8 cellular contexts compared by ENCODE assay signal in genomic region chr1:174023438-174023837, GRCh38. TPM values are rescaled to one million over a fixed set of nuclear protein-coding genes. Genes with fewer than 3 reads are reported as not detected.
DNase-seq lines count a peak whose midpoint lies in the region; ATAC-seq and TF ChIP-seq lines count a peak whose summit lies in the region.

No MANE protein-coding gene starts in this region.

- no peak overlapping the region for H3K27ac Mint-ChIP-seq in activated CD4-positive, alpha-beta memory T cell treated with anti-CD3 and anti-CD28 coated beads, Interleukin-2, amount 10 ng/mL, durations not matched to agents 7 days and 5 days

- no peaks in the 10 kb centered on the region for H3K27me3 ChIP-seq in heart right ventricle

- no peaks in the 10 kb centered on the region for H3K9me3 ChIP-seq in heart right ventricle

- WGBS in heart right ventricle, 2 donors = 30 to 46% methylated on average over 3 of the region's 3 CpGs

- peaks cover 0 to 4% (median 0%) of the 10 kb centered on the region in 9 donors for H3K36me3 ChIP-seq in heart right ventricle

- peak in 5 of 8 donors; percentile 11 to 41 (median 38) for ATAC-seq in heart right ventricle
- ATAC-seq in sciatic nerve = peak; percentile 25
- ATAC-seq in HG03378 (IDR thresholded peaks at IDR 0.05; ENCODE audit: unreplicated experiment) = no peak
- no peak for ATAC-seq in GM21529 (IDR thresholded peaks at IDR 0.05; ENCODE audit: unreplicated experiment)

- peaks cover 23% of the 10 kb centered on the region for H3K36me3 Mint-ChIP-seq in activated CD4-positive, alpha-beta memory T cell treated with anti-CD3 and anti-CD28 coated beads, Interleukin-2, amount 10 ng/mL, durations not matched to agents 7 days and 5 days (ENCODE audit: low read depth)

- CTCF ChIA-PET in activated CD4-positive, alpha-beta memory T cell treated with anti-CD3 and anti-CD28 coated beads, Interleukin-2, amount 10 ng/mL, durations not matched to agents 7 days and 5 days (lab: Charles Lee) = interaction anchor here (1.1 to 1.4 kb wide), 2 partner anchors 203 to 594 kb away, joined by 4 read pairs; no protein-coding TSS in a partner anchor

- intact Hi-C loops in heart right ventricle (cut with DNase I) (loop anchor here in 6 of 10 donors (2.0 to 10.0 kb wide), 7 partner anchors 131 to 974 kb away; partner anchors contain the start of genes RABGAP1L (in 5 of the 6), ZBTB37 (in 3 of the 6), GAS5 (in 2 of the 6) and CACYBP (in 1 of the 6)), sciatic nerve (cut with DNase I) (no loop called here)

- no peak for TF ChIP-seq CTCF in heart right ventricle (IDR thresholded peaks at IDR 0.05)

- POLR2A ChIA-PET in activated CD4-positive, alpha-beta memory T cell treated with anti-CD3 and anti-CD28 coated beads, Interleukin-2, amount 10 ng/mL, durations not matched to agents 7 days and 5 days (lab: Charles Lee) = interaction anchor here (1.0 to 3.2 kb wide), 8 partner anchors 130 to 547 kb away, joined by 3 to 29 read pairs (median 11); partner anchors contain the start of genes CENPL, DARS2, GAS5 and KLHL20

- H3K27ac ChIP-seq in heart right ventricle = peak overlapping the region in 9 of 10 donors; percentile 82 to 99 (median 95)

- H3K4me3 ChIP-seq in heart right ventricle = no peak overlapping the region

- DNase-seq in D341Med (ENCODE audit: low spot score) (peak; percentile 72), M059J (ENCODE audit: low read depth) (peak; percentile 88), heart right ventricle (peak in 1 of 2 donors; percentile 39), sciatic nerve (ENCODE audit: low spot score) (no peak), NCI-H2081 treated with DMSO at 0.1 percent for 48 hours (lab: John Stamatoyannopoulos, UW) (no peak)
- no peak for DNase-seq in activated CD4-positive, alpha-beta memory T cell treated with anti-CD3 and anti-CD28 coated beads, Interleukin-2, amount 10 ng/mL, durations not matched to agents 7 days and 5 days

- peaks cover 33% of the 10 kb centered on the region for H3K4me1 Mint-ChIP-seq in activated CD4-positive, alpha-beta memory T cell treated with anti-CD3 and anti-CD28 coated beads, Interleukin-2, amount 10 ng/mL, durations not matched to agents 7 days and 5 days

- H3K27me3 Mint-ChIP-seq in activated CD4-positive, alpha-beta memory T cell treated with anti-CD3 and anti-CD28 coated beads, Interleukin-2, amount 10 ng/mL, durations not matched to agents 7 days and 5 days = peaks cover 2% of the 10 kb centered on the region

- peaks cover 5 to 48% (median 42%) of the 10 kb centered on the region in 9 donors for H3K4me1 ChIP-seq in heart right ventricle

- no peaks in the 10 kb centered on the region for H3K9me3 Mint-ChIP-seq in activated CD4-positive, alpha-beta memory T cell treated with anti-CD3 and anti-CD28 coated beads, Interleukin-2, amount 10 ng/mL, durations not matched to agents 7 days and 5 days

- H3K4me3 Mint-ChIP-seq in activated CD4-positive, alpha-beta memory T cell treated with anti-CD3 and anti-CD28 coated beads, Interleukin-2, amount 10 ng/mL, durations not matched to agents 7 days and 5 days = peak overlapping the region; percentile 96

RNA-seq across cellular contexts. Expression of gene RC3H1, which starts 1.3 kb away (rescaled TPM):
- total RNA-seq in M059J (2014; rRNA removed; shearing (Covaris generic)) = 10.3 and 13.1 TPM in 2 replicates
- total RNA-seq in activated CD4-positive, alpha-beta memory T cell treated with anti-CD3 and anti-CD28 coated beads, Interleukin-2, amount 10 ng/mL, durations not matched to agents 7 days and 5 days = 10 to 100 TPM; 29.6 to 33.6 TPM
- 10 to 100 TPM; 19.9 to 26.5 (median 24.0) TPM for total RNA-seq in heart right ventricle
- 1 to 10 TPM; 1.7 to 5.1 TPM for polyA plus RNA-seq in heart right ventricle
- total RNA-seq in sciatic nerve = 47.6 TPM

Comparison
In these comparisons a context has a peak if more than half of its experiments do, and no peak if none do; other contexts are left out.
1. DNase-seq: peak in D341Med (single experiment) and M059J (single experiment); none in activated CD4-positive, alpha-beta memory T cell treated with anti-CD3 and anti-CD28 coated beads, Interleukin-2, amount 10 ng/mL, durations not matched to agents 7 days and 5 days (single experiment), sciatic nerve (single experiment) and NCI-H2081 treated with DMSO at 0.1 percent for 48 hours (single experiment).
2. ATAC-seq: peak in heart right ventricle (5 of 8) and sciatic nerve (single experiment); none in HG03378 (single experiment) and GM21529 (single experiment).